8 cellular contexts compared by ENCODE assay signal in genomic region chr10:124744688-124745055, GRCh38. TPM values are rescaled to one million over a fixed set of nuclear protein-coding genes. Genes with fewer than 3 reads are reported as not detected.
DNase-seq lines count a peak whose midpoint lies in the region; ATAC-seq and TF ChIP-seq lines count a peak whose summit lies in the region.

No MANE protein-coding gene starts in this region.

- peak overlapping the region; percentile 78 for H3K4me3 Mint-ChIP-seq in activated T-cell treated with anti-CD3 and anti-CD28 coated beads, Interleukin-2, amount 50 U/mL, for 4 hours
- peak overlapping the region; percentile 63 for H3K4me3 Mint-ChIP-seq in activated CD8-positive, alpha-beta T cell treated with anti-CD3 and anti-CD28 coated beads for 36 hours

- CTCF ChIA-PET in activated CD8-positive, alpha-beta T cell treated with anti-CD3 and anti-CD28 coated beads for 36 hours (lab: Charles Lee) = interaction anchor here (0.6 to 6.9 kb wide), 19 partner anchors 23 to 217 kb away, joined by 3 to 58 read pairs (median 6); partner anchors contain the start of gene ABRAXAS2

- no peaks in the 10 kb centered on the region for H3K27me3 Mint-ChIP-seq in activated T-cell treated with anti-CD3 and anti-CD28 coated beads, Interleukin-2, amount 50 U/mL, for 4 hours (ENCODE audit: low read depth)
- peaks cover 1% of the 10 kb centered on the region for H3K27me3 Mint-ChIP-seq in activated CD8-positive, alpha-beta T cell treated with anti-CD3 and anti-CD28 coated beads for 36 hours

- H3K4me3 ChIP-seq in retinal pigment epithelial cell (ENCODE audit: low read length) = peak overlapping the region; percentile 52

- H3K27ac Mint-ChIP-seq in activated CD8-positive, alpha-beta T cell treated with anti-CD3 and anti-CD28 coated beads for 36 hours = no peak overlapping the region

- intact Hi-C loops in activated CD8-positive, alpha-beta T cell treated with anti-CD3 and anti-CD28 coated beads for 36 hours (cut with micrococcal nuclease) = loop anchor here (5.0 kb wide), 4 partner anchors 57 to 212 kb away; no protein-coding TSS in a partner anchor
- intact Hi-C loops in left cardiac atrium (cut with DNase I) = loop anchor here (5.0 to 10.0 kb wide), 3 partner anchors 122 to 330 kb away; partner anchors contain the start of gene OAT (in 1 of the 2)

- no peak for ATAC-seq in activated T-cell treated with anti-CD3 and anti-CD28 coated beads, Interleukin-2, amount 50 U/mL, for 4 hours
- no peak for ATAC-seq in activated CD8-positive, alpha-beta T cell treated with anti-CD3 and anti-CD28 coated beads for 36 hours
- ATAC-seq in left cardiac atrium = peak; percentile 2

- no peak for DNase-seq in activated T-cell treated with anti-CD3 and anti-CD28 coated beads, Interleukin-2, amount 50 U/mL, for 4 hours
- DNase-seq in activated T-cell treated with anti-CD3 and anti-CD28 coated beads, Interleukin-2, amount 50 U/mL, for 1 hour = no peak
- DNase-seq in activated CD8-positive, alpha-beta T cell treated with anti-CD3 and anti-CD28 coated beads for 36 hours = no peak
- DNase-seq in left cardiac atrium (no peak), retinal pigment epithelial cell (ENCODE audit: low read depth) (no peak), epidermal melanocyte (ENCODE audit: insufficient read length, low spot score) (no peak), putamen (ENCODE audit: low spot score) (no peak)
- no peak for DNase-seq in stimulated activated naive CD4-positive, alpha-beta T cell treated with Interleukin-2 at 50 U/mL for 16 hours (lab: John Stamatoyannopoulos, UW)

- TF ChIP-seq CTCF in activated CD8-positive, alpha-beta T cell treated with anti-CD3 and anti-CD28 coated beads for 36 hours (IDR thresholded peaks at IDR 0.05) = no peak
- TF ChIP-seq CTCF in retinal pigment epithelial cell (conservative IDR thresholded peaks at IDR 0.05; ENCODE audit: low read depth, low read length) = no peak

- peaks cover 47% of the 10 kb centered on the region for H3K4me1 Mint-ChIP-seq in activated T-cell treated with anti-CD3 and anti-CD28 coated beads, Interleukin-2, amount 50 U/mL, for 4 hours (ENCODE audit: low read depth)
- H3K4me1 Mint-ChIP-seq in activated CD8-positive, alpha-beta T cell treated with anti-CD3 and anti-CD28 coated beads for 36 hours (ENCODE audit: low read depth) = peaks cover 50% of the 10 kb centered on the region

- no peaks in the 10 kb centered on the region for H3K36me3 Mint-ChIP-seq in activated T-cell treated with anti-CD3 and anti-CD28 coated beads, Interleukin-2, amount 50 U/mL, for 4 hours (ENCODE audit: insufficient read depth)
- peaks cover 4% of the 10 kb centered on the region for H3K36me3 Mint-ChIP-seq in activated CD8-positive, alpha-beta T cell treated with anti-CD3 and anti-CD28 coated beads for 36 hours (ENCODE audit: low read depth)

- no peaks in the 10 kb centered on the region for H3K9me3 Mint-ChIP-seq in activated T-cell treated with anti-CD3 and anti-CD28 coated beads, Interleukin-2, amount 50 U/mL, for 4 hours
- no peaks in the 10 kb centered on the region for H3K9me3 Mint-ChIP-seq in activated CD8-positive, alpha-beta T cell treated with anti-CD3 and anti-CD28 coated beads for 36 hours

- POLR2A ChIA-PET in activated CD8-positive, alpha-beta T cell treated with anti-CD3 and anti-CD28 coated beads for 36 hours (lab: Charles Lee) = interaction anchor here (1.0 to 1.4 kb wide), 3 partner anchors 27 to 171 kb away, joined by 3 to 5 read pairs (median 3); no protein-coding TSS in a partner anchor

RNA-seq across cellular contexts. Expression of gene FAM53B, which starts 0.5 kb away (rescaled TPM):
- total RNA-seq in activated T-cell treated with anti-CD3 and anti-CD28 coated beads, Interleukin-2, amount 50 U/mL, for 4 hours = 10 to 100 TPM; 12.9 to 19.2 (median 18.2) TPM
- total RNA-seq in activated CD8-positive, alpha-beta T cell treated with anti-CD3 and anti-CD28 coated beads for 36 hours = 10 to 100 TPM; 15.1 to 18.0 TPM
- 10 to 100 TPM; 23.3 to 31.4 TPM for total RNA-seq in left cardiac atrium

RNA-seq across cellular contexts. Expression of gene EEF1AKMT2, which starts 47.0 kb away (rescaled TPM):
- 10 to 100 TPM; 20.7 to 23.0 (median 22.3) TPM for total RNA-seq in activated T-cell treated with anti-CD3 and anti-CD28 coated beads, Interleukin-2, amount 50 U/mL, for 4 hours
- 10 to 100 TPM; 24.2 to 25.7 TPM for total RNA-seq in activated CD8-positive, alpha-beta T cell treated with anti-CD3 and anti-CD28 coated beads for 36 hours
- total RNA-seq in left cardiac atrium = 10 to 100 TPM; 11.5 to 12.8 TPM

RNA-seq across cellular contexts. Expression of gene ABRAXAS2, which starts 56.9 kb away (rescaled TPM):
- total RNA-seq in activated T-cell treated with anti-CD3 and anti-CD28 coated beads, Interleukin-2, amount 50 U/mL, for 4 hours = 10 to 100 TPM; 21.4 to 23.0 (median 21.5) TPM
- 10 to 100 TPM; 18.1 to 18.5 TPM for total RNA-seq in activated CD8-positive, alpha-beta T cell treated with anti-CD3 and anti-CD28 coated beads for 36 hours
- 10 to 100 TPM; 10.8 to 13.5 TPM for total RNA-seq in left cardiac atrium

Comparison
In these comparisons a context has a peak if more than half of its experiments do, and no peak if none do; other contexts are left out.
1. ATAC-seq: peak in left cardiac atrium (2 of 2); none in activated T-cell treated with anti-CD3 and anti-CD28 coated beads, Interleukin-2, amount 50 U/mL, for 4 hours (0 of 2) and activated CD8-positive, alpha-beta T cell treated with anti-CD3 and anti-CD28 coated beads for 36 hours (single experiment).